18 cellular contexts compared by ENCODE assay signal in the genomic region with DNA sequence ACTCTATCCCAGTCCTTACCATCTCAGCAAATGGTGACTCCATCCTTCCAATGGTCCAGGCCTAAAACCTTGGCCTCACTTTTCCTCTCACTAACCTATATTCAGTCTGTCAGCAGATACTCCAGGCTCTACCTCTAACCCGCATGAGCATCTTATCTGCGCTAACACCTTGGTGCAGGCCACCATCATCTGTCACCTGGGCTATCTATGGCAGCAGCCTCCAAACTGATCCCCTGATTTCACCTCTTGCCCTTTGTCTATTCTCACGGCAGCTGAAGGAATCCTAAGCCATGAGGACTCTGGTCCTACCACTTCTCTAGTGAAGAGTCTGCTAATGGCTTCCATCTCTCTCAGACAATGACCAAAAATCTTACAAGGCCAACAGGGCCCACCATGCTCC. TPM values are rescaled to one million over a fixed set of nuclear protein-coding genes. Genes with fewer than 3 reads are reported as not detected.
"Had no signal": no experiment of that assay in that cellular context is flagged by ENCODE, and none has a peak within 500 bp of the region (broad histone marks: within the 10 kb centered on the region; RNA-seq: fewer than 3 reads in every experiment).

No MANE protein-coding gene starts in this region.

- DNase-seq: amniotic stem cell had no signal

- H3K27ac ChIP-seq: adrenal gland, body of pancreas, brain microvascular endothelial cell, breast epithelium, VCaP had no signal

- H3K4me1 ChIP-seq: adrenal gland, body of pancreas, breast epithelium had no signal

- H3K36me3 ChIP-seq: adrenal gland, brain microvascular endothelial cell, breast epithelium had no signal

- ATAC-seq: activated T-cell treated with anti-CD3 and anti-CD28 coated beads, Interleukin-2, amount 50 U/mL, for 72 hours had no signal

- H3K9me3 ChIP-seq: adrenal gland, body of pancreas, breast epithelium had no signal

- FAIRE-seq: astrocyte, TTC549 had no signal

- H3K4me3 ChIP-seq: adrenal gland, body of pancreas, breast epithelium had no signal

RNA-seq across cellular contexts. Expression of a gene that starts 57.9 kb away (rescaled TPM):
- total RNA-seq: activated B cell treated with CpG ODN at 0.5 μM for 24 hours; activated CD8-positive, alpha-beta T cell treated with anti-CD3 and anti-CD28 coated beads for 36 hours; activated naive CD4-positive, alpha-beta T cell treated with anti-CD3 and anti-CD28 coated beads for 36 hours; activated naive CD4-positive, alpha-beta T cell treated with anti-CD3 and anti-CD28 coated beads, Interleukin-2, amount 50 U/mL, for 72 hours; activated naive CD8-positive, alpha-beta T cell treated with anti-CD3 and anti-CD28 coated beads for 36 hours; activated T-cell treated with anti-CD3 and anti-CD28 coated beads, Interleukin-2, amount 50 U/mL, for 72 hours; adrenal gland; aorta; astrocyte; body of pancreas; breast epithelium; cardiac septum; cerebellum; T-cell had no signal
- polyA plus RNA-seq: adrenal gland, aorta had no signal
